In genomic region chr3:88058593-88059379, GRCh38 we compare ENCODE assay signal across 1 cellular context.
TF ChIP-seq lines count a peak whose summit lies in the region.

A gene with protein sequence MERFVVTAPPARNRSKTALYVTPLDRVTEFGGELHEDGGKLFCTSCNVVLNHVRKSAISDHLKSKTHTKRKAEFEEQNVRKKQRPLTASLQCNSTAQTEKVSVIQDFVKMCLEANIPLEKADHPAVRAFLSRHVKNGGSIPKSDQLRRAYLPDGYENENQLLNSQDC (minus strand): TSS chr3:88059005. CDS start chr3:88055976, 3,029 bp downstream.
Gene ZNF654, plus strand, starts transcription at chr3:88059255. Its CDS starts 65 bp downstream, at chr3:88059320.

TF ChIP-seq in WTC11, 78 proteins besides CTCF, POLR2A, EP300 and RAD21 (continued from another document):
- TF ChIP-seq CDX4 (CRISPR knock-in tag; IDR thresholded peaks at IDR 0.05; ENCODE audit: borderline replicate concordance): no peak
- TF ChIP-seq USF1 (CRISPR knock-in tag; IDR thresholded peaks at IDR 0.05): no peak
- peak; percentile 52; the same call in 1 of the 2 replicates for TF ChIP-seq GABPB1 (CRISPR knock-in tag; IDR thresholded peaks at IDR 0.05)
- no peak for TF ChIP-seq FOXP4 (CRISPR knock-in tag; IDR thresholded peaks at IDR 0.05)
- peak; percentile 98 for TF ChIP-seq SP1 (CRISPR knock-in tag; conservative IDR thresholded peaks at IDR 0.05)
- no peak for TF ChIP-seq ERG (CRISPR knock-in tag; IDR thresholded peaks at IDR 0.05)
- 0 out of 2 replicates have a peak, but pooled peaks have one; percentile 22 for TF ChIP-seq SMAD4 (CRISPR knock-in tag; IDR thresholded peaks at IDR 0.05)
- no peak for TF ChIP-seq ZNF416 (CRISPR knock-in tag; IDR thresholded peaks at IDR 0.05)
- peak; percentile 58 for TF ChIP-seq ETV6 (CRISPR knock-in tag; IDR thresholded peaks at IDR 0.05)
- 0 out of 2 replicates have a peak, but pooled peaks have one; percentile 51 for TF ChIP-seq MYBL2 (CRISPR knock-in tag; IDR thresholded peaks at IDR 0.05)
